In the genomic region with DNA sequence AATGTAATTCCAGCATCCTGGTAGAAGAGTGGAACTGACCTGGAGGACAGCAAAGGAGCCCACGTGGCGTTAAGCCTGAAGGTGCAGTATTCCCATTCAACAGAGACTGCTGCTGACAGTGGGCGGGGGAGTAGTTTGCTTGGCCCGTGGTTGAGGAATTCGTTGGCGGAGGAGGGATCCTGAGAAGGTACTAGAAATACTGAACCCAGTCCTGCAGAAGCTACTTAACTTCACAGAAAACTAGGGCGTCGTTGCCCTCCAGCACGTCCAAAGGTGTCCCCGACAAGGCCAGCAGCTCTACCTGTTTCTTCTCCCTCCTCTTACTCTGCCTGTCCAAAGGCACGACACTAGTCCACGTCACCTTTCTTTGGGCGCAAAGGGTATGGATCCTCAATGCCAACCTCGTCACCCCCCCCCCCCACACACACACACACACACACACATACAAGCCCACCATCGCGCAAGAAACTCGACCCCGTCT, we compare ENCODE assay signal across 8 cellular contexts. TPM values are rescaled to one million over a fixed set of nuclear protein-coding genes. Genes with fewer than 3 reads are reported as not detected.
DNase-seq lines count a peak whose midpoint lies in the region; ATAC-seq and TF ChIP-seq lines count a peak whose summit lies in the region.

No MANE protein-coding gene starts in this region.

- intact Hi-C loops in CD4-positive, alpha-beta memory T cell (cut with micrococcal nuclease) = loop anchor here (1.0 to 10.0 kb wide), 4 partner anchors 48 to 1457 kb away; partner anchors contain the start of genes ANO6 and TWF1
- intact Hi-C loops in left ventricle myocardium superior (cut with micrococcal nuclease) = no loop called here

- H3K4me1 ChIP-seq in CD4-positive, alpha-beta memory T cell (ENCODE audit: insufficient read depth, low read length) = peaks cover 63% of the 10 kb centered on the region
- peaks cover 38% of the 10 kb centered on the region for H3K4me1 ChIP-seq in MM.1S (ENCODE audit: low read length)

- H3K9me2 ChIP-seq in MM.1S (replicated peaks; ENCODE audit: insufficient read depth, low read length) = no peaks in the 10 kb centered on the region

- POLR2A ChIA-PET in CD4-positive, alpha-beta memory T cell (lab: Charles Lee; ENCODE audit: partially characterized antibody) = interaction anchor here (0.6 to 6.9 kb wide), 10 partner anchors 11 to 1090 kb away, joined by 3 to 88 read pairs (median 3); partner anchors contain the start of genes TMEM117 and TWF1
- POLR2A ChIA-PET in activated naive CD8-positive, alpha-beta T cell treated with anti-CD3 and anti-CD28 coated beads, Interleukin-2, amount 10 ng/mL, durations not matched to agents 7 days and 5 days (lab: Charles Lee) = interaction anchor here (1.1 to 2.9 kb wide), 4 partner anchors 41 to 59 kb away, joined by 3 to 51 read pairs (median 3); partner anchors contain the start of gene TWF1

- H3K27me3 Mint-ChIP-seq in CD4-positive, alpha-beta memory T cell = no peaks in the 10 kb centered on the region
- no peaks in the 10 kb centered on the region for H3K27me3 Mint-ChIP-seq in activated naive CD8-positive, alpha-beta T cell treated with anti-CD3 and anti-CD28 coated beads, Interleukin-2, amount 10 ng/mL, durations not matched to agents 7 days and 5 days

- H3K27ac Mint-ChIP-seq in CD4-positive, alpha-beta memory T cell = peak overlapping the region; percentile 99
- peak overlapping the region; percentile 99 for H3K27ac Mint-ChIP-seq in activated naive CD8-positive, alpha-beta T cell treated with anti-CD3 and anti-CD28 coated beads, Interleukin-2, amount 10 ng/mL, durations not matched to agents 7 days and 5 days

- H3K9me3 Mint-ChIP-seq in CD4-positive, alpha-beta memory T cell = peaks cover 0 to 2% (median 0%) of the 10 kb centered on the region in 8 donors
- H3K9me3 Mint-ChIP-seq in activated naive CD8-positive, alpha-beta T cell treated with anti-CD3 and anti-CD28 coated beads, Interleukin-2, amount 10 ng/mL, durations not matched to agents 7 days and 5 days = peaks cover 5% of the 10 kb centered on the region

- no peak for TF ChIP-seq CTCF in MM.1S (IDR thresholded peaks at IDR 0.05; ENCODE audit: low read length)

- H3K9ac ChIP-seq in MM.1S (ENCODE audit: low read length) = peak overlapping the region; percentile 89

- H4K20me1 ChIP-seq in MM.1S (ENCODE audit: insufficient read depth, low read length) = no peaks in the 10 kb centered on the region

- no peaks in the 10 kb centered on the region for H3K9me3 ChIP-seq in CD4-positive, alpha-beta memory T cell (ENCODE audit: control insufficient read depth in 1 of 2, low read length in 2 of 2)
- no peaks in the 10 kb centered on the region for H3K9me3 ChIP-seq in MM.1S (replicated peaks; ENCODE audit: insufficient read depth, low read length)

- H3K4me3 ChIP-seq in CD4-positive, alpha-beta memory T cell (ENCODE audit: low read length in 2 of 2) = peak overlapping the region; percentile 59 to 67
- peak overlapping the region; percentile 77 for H3K4me3 ChIP-seq in MM.1S (ENCODE audit: low read length)

- H2AFZ ChIP-seq in MM.1S (ENCODE audit: low read length) = peak overlapping the region; percentile 59

- H3K27me3 ChIP-seq in CD4-positive, alpha-beta memory T cell (ENCODE audit: insufficient read depth, low read length) = no peaks in the 10 kb centered on the region
- H3K27me3 ChIP-seq in MM.1S (replicated peaks; ENCODE audit: insufficient read depth, low read length) = no peaks in the 10 kb centered on the region

- ATAC-seq in GM21515 (IDR thresholded peaks at IDR 0.05; ENCODE audit: unreplicated experiment) (peak; percentile 6), left ventricle myocardium superior (peak; percentile 44)
- ATAC-seq in activated naive CD8-positive, alpha-beta T cell treated with anti-CD3 and anti-CD28 coated beads, Interleukin-2, amount 10 ng/mL, durations not matched to agents 7 days and 5 days (ENCODE audit: low read depth) = peak; percentile 3

- CTCF ChIA-PET in CD4-positive, alpha-beta memory T cell (lab: Charles Lee; ENCODE audit: partially characterized antibody) = interaction anchor here (1.2 to 2.6 kb wide), 7 partner anchors 9 to 124 kb away, joined by 3 to 22 read pairs (median 6); partner anchors contain the start of gene TWF1

- peak overlapping the region; percentile 93 for H3K27ac ChIP-seq in CD4-positive, alpha-beta memory T cell (ENCODE audit: low read depth, low read length)
- H3K27ac ChIP-seq in MM.1S (ENCODE audit: low read length) = peak overlapping the region; percentile 36; the same call in 1 of the 2 replicates

- peaks cover 18 to 37% of the 10 kb centered on the region in 2 donors for H3K36me3 Mint-ChIP-seq in CD4-positive, alpha-beta memory T cell
- peaks cover 47% of the 10 kb centered on the region for H3K36me3 Mint-ChIP-seq in activated naive CD8-positive, alpha-beta T cell treated with anti-CD3 and anti-CD28 coated beads, Interleukin-2, amount 10 ng/mL, durations not matched to agents 7 days and 5 days

- peaks cover 46% of the 10 kb centered on the region for H3K79me2 ChIP-seq in MM.1S (ENCODE audit: low read length)

- H3K4me2 ChIP-seq in MM.1S (ENCODE audit: low read depth, low read length) = peak overlapping the region; percentile 81

- H3K4me1 Mint-ChIP-seq in CD4-positive, alpha-beta memory T cell = peaks cover 45 to 81% (median 70%) of the 10 kb centered on the region in 4 donors
- peaks cover 54% of the 10 kb centered on the region for H3K4me1 Mint-ChIP-seq in activated naive CD8-positive, alpha-beta T cell treated with anti-CD3 and anti-CD28 coated beads, Interleukin-2, amount 10 ng/mL, durations not matched to agents 7 days and 5 days

- H3F3A ChIP-seq in MM.1S (ENCODE audit: insufficient read depth, low read length) = peaks cover 33% of the 10 kb centered on the region

- peak overlapping the region; percentile 98 to 99 (median 98) for H3K4me3 Mint-ChIP-seq in CD4-positive, alpha-beta memory T cell
- peak overlapping the region; percentile 98 for H3K4me3 Mint-ChIP-seq in activated naive CD8-positive, alpha-beta T cell treated with anti-CD3 and anti-CD28 coated beads, Interleukin-2, amount 10 ng/mL, durations not matched to agents 7 days and 5 days

- H3K36me3 ChIP-seq in CD4-positive, alpha-beta memory T cell (ENCODE audit: insufficient read depth, low read length) = no peaks in the 10 kb centered on the region
- no peaks in the 10 kb centered on the region; the same call in 1 of the 2 replicates for H3K36me3 ChIP-seq in MM.1S (replicated peaks; ENCODE audit: insufficient read depth, low read length)

- no peak for DNase-seq in CD4-positive, alpha-beta memory T cell
- peak; percentile 17 for DNase-seq in MM.1S
- DNase-seq in activated naive CD8-positive, alpha-beta T cell treated with anti-CD3 and anti-CD28 coated beads, Interleukin-2, amount 10 ng/mL, durations not matched to agents 7 days and 5 days = no peak
- DNase-seq in left ventricle myocardium superior = peak; percentile 35
- DNase-seq in putamen (ENCODE audit: low spot score) = peak; percentile 63
- DNase-seq in DMS114 treated with DMSO at 0.1 percent for 48 hours (lab: John Stamatoyannopoulos, UW; ENCODE audit: unreplicated experiment) = no peak
- no peak for DNase-seq in effector CD4-positive, alpha-beta T cell

RNA-seq across cellular contexts. Expression of gene PUS7L, which starts 0.3 kb away (rescaled TPM):
- 10 to 100 TPM; 25.5 to 25.6 TPM for total RNA-seq in CD4-positive, alpha-beta memory T cell
- polyA plus RNA-seq in CD4-positive, alpha-beta memory T cell = 10 to 100 TPM; 25.4 to 26.8 TPM
- 10 to 100 TPM; 21.7 to 26.3 TPM for total RNA-seq in activated naive CD8-positive, alpha-beta T cell treated with anti-CD3 and anti-CD28 coated beads, Interleukin-2, amount 10 ng/mL, durations not matched to agents 7 days and 5 days
- total RNA-seq in left ventricle myocardium superior = 5.1 TPM

RNA-seq across cellular contexts. Expression of gene IRAK4, which starts 0.5 kb away (rescaled TPM):
- total RNA-seq in CD4-positive, alpha-beta memory T cell = 10 to 100 TPM; 64.0 to 73.1 TPM
- 10 to 100 TPM; 31.3 to 35.9 TPM for polyA plus RNA-seq in CD4-positive, alpha-beta memory T cell
- 10 to 100 TPM; 43.4 to 46.0 TPM for total RNA-seq in activated naive CD8-positive, alpha-beta T cell treated with anti-CD3 and anti-CD28 coated beads, Interleukin-2, amount 10 ng/mL, durations not matched to agents 7 days and 5 days
- total RNA-seq in left ventricle myocardium superior = 4.3 TPM

RNA-seq across cellular contexts. Expression of gene TWF1, which starts 47.8 kb away (rescaled TPM):
- total RNA-seq in CD4-positive, alpha-beta memory T cell = 10 to 100 TPM; 31.0 to 32.4 TPM
- 10 to 100 TPM; 13.1 to 15.0 TPM for polyA plus RNA-seq in CD4-positive, alpha-beta memory T cell
- 10 to 100 TPM; 27.2 to 29.0 TPM for total RNA-seq in activated naive CD8-positive, alpha-beta T cell treated with anti-CD3 and anti-CD28 coated beads, Interleukin-2, amount 10 ng/mL, durations not matched to agents 7 days and 5 days
- 12.4 TPM for total RNA-seq in left ventricle myocardium superior

Comparison
In these comparisons a context has a peak if more than half of its experiments do, and no peak if none do; other contexts are left out.
1. DNase-seq: peak in MM.1S (single experiment), left ventricle myocardium superior (single experiment) and putamen (single experiment); none in CD4-positive, alpha-beta memory T cell (0 of 5), activated naive CD8-positive, alpha-beta T cell treated with anti-CD3 and anti-CD28 coated beads, Interleukin-2, amount 10 ng/mL, durations not matched to agents 7 days and 5 days (single experiment), DMS114 treated with DMSO at 0.1 percent for 48 hours (single experiment) and effector CD4-positive, alpha-beta T cell (single experiment).
2. Peak in every context shown above with its lines, with median percentiles within 50 percentile points of each other: ATAC-seq.